In the genomic region with DNA sequence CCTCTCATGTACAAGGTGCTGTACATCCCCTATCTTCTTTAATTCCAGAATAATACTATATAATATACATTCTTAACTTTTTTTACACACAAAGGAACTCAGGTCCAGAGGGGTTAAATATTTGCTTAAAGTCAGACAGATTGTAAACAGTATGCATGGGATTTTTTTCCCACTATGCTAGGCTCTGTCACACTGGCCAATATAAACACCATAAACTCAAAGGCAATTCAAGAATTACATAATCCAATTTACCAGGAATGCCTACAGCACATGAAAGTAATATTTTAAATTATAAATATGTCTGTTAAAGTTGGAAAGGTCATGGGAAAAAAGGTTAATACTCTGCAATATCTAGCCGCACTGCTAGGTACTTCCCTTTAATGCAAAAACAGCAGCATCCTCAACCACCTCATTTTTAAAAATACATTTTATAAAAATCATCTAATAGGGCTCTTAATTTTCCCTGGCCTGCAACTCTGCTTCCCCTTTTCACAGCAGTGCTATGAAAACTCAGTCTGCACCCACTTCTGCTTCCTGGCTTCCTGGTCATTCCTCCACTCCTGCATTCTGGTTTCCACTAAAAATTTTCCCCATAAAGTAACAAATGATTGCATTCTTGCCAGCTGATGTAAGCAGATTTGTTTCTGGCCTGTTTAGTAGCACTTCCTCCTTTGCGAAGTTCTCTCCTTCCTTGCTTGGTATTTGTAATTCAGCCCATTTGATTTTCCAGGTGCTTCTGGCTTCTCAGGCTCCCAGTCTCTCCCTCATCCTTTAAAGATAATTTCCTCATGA, we compare ENCODE assay signal across 11 cellular contexts.
DNase-seq lines count a peak whose midpoint lies in the region; ATAC-seq and TF ChIP-seq lines count a peak whose summit lies in the region.
"Had no signal": no experiment of that assay in that cellular context is flagged by ENCODE, and none has a peak within 500 bp of the region (broad histone marks: within the 10 kb centered on the region; RNA-seq: fewer than 3 reads in every experiment).

No MANE protein-coding gene starts in this region.

- no peaks in the 10 kb centered on the region for H3K36me3 ChIP-seq in body of pancreas (replicated peaks in 1 of 2; ENCODE audit: insufficient read depth in 1 of 2, low read depth in 2 of 2)
- H3K36me3 ChIP-seq in mammary epithelial cell (ENCODE audit: insufficient read depth, low read length), result no peaks in the 10 kb centered on the region

- no peak overlapping the region for H3K9ac ChIP-seq in mammary epithelial cell (ENCODE audit: insufficient read depth, low read length)

- no peak for TF ChIP-seq POLR2A in body of pancreas (IDR thresholded peaks at IDR 0.05)

- no peak for TF ChIP-seq CTCF in AG09309 (IDR thresholded peaks at IDR 0.05; ENCODE audit: control insufficient read depth, insufficient read depth, low read depth, low read length, missing control alignments)
- no peak for TF ChIP-seq CTCF in body of pancreas (IDR thresholded peaks at IDR 0.05)
- no peak for TF ChIP-seq CTCF in mammary epithelial cell (conservative IDR thresholded peaks at IDR 0.05 in 1 of 2, IDR thresholded peaks at IDR 0.05 in 1 of 2; ENCODE audit: extremely low read depth in 1 of 2, insufficient read depth in 1 of 2, low read depth in 1 of 2, low read length in 2 of 2)

- intact Hi-C loops in body of pancreas (cut with DNase I) (no loop called here), mammary epithelial cell (cut with micrococcal nuclease) (loop anchor here (5.0 kb wide), 1 partner anchor 127 kb away; the partner anchor contains the start of gene ITPR2)

- no peaks in the 10 kb centered on the region for H4K20me1 ChIP-seq in mammary epithelial cell (ENCODE audit: insufficient read depth, low read length)

- 0 to 4% methylated on average over 2 of the region's 2 CpGs for WGBS in body of pancreas, 2 donors
- 77% methylated on average over 2 of the region's 2 CpGs for WGBS in mammary epithelial cell (ENCODE audit: low coverage, missing lambda C conversion rate)

- no peak overlapping the region for H3K4me2 ChIP-seq in mammary epithelial cell (ENCODE audit: insufficient read depth, low read depth, low read length)

- dilution Hi-C loops in mammary epithelial cell (cut with HindIII; ENCODE audit: low sequenced_read_pairs), result no loop called here

- ATAC-seq in body of pancreas, result peak; percentile 76
- no peak for ATAC-seq in GM21526 (IDR thresholded peaks at IDR 0.05; ENCODE audit: low FRiP score, unreplicated experiment)
- ATAC-seq in HG03457 (IDR thresholded peaks at IDR 0.05; ENCODE audit: unreplicated experiment), result no peak

- H3K27ac ChIP-seq in body of pancreas (peak overlapping the region in 3 of 4 donors; percentile 60 to 73 (median 72)), mammary epithelial cell (ENCODE audit: insufficient read depth, low read depth, low read length) (no peak overlapping the region)

- H3K4me3 ChIP-seq in AG09309 (ENCODE audit: control insufficient read depth, low read depth, low read length), result no peak overlapping the region
- H3K4me3 ChIP-seq in body of pancreas, result no peak overlapping the region
- no peak overlapping the region for H3K4me3 ChIP-seq in mammary epithelial cell (replicated peaks in 1 of 3; ENCODE audit: insufficient read depth in 1 of 3, low read depth in 2 of 3, low read length in 3 of 3)

- no peak overlapping the region for H2AFZ ChIP-seq in mammary epithelial cell (ENCODE audit: low read depth, low read length)

- H3K27me3 ChIP-seq in body of pancreas (no peaks in the 10 kb centered on the region), mammary epithelial cell (ENCODE audit: insufficient read depth, low read length) (no peaks in the 10 kb centered on the region)

- BruUV-seq in mammary epithelial cell (replicated peaks; lab: Mats Ljungman, UMichigan), result no TSS peak

- H3K4me1 ChIP-seq in body of pancreas (peaks cover 22% of the 10 kb centered on the region), mammary epithelial cell (ENCODE audit: insufficient read depth, low read length) (no peaks in the 10 kb centered on the region)

- in situ Hi-C loops in mammary epithelial cell (cut with MboI; ENCODE audit: low sequenced_read_pairs in 2 of 2), result no loop called here

- no peaks in the 10 kb centered on the region for H3K79me2 ChIP-seq in mammary epithelial cell (ENCODE audit: insufficient read depth, low read length)

- CTCF ChIA-PET in mammary epithelial cell (lab: Charles Lee; ENCODE audit: low non-redundant PET), result no interaction called here

- H3K9me3 ChIP-seq in body of pancreas, result no peaks in the 10 kb centered on the region
- no peaks in the 10 kb centered on the region for H3K9me3 ChIP-seq in mammary epithelial cell (replicated peaks; ENCODE audit: insufficient read depth, low read length)

- DNase-seq in AG09309 (ENCODE audit: low read depth) (peak; percentile 35), Kasumi-1 (lab: John Stamatoyannopoulos, UW) (peak; percentile 62 to 73), body of pancreas (peak in 1 of 4 donors; percentile 40), medulla oblongata (ENCODE audit: extremely low spot score) (peak; percentile 74), mammary epithelial cell (no peak)
- DNase-seq in central memory CD4-positive, alpha-beta T cell, result no peak
- DNase-seq: CD4-positive, CD25-positive, alpha-beta regulatory T cell; H7; stimulated activated naive CD4-positive, alpha-beta T cell had no signal

Comparison
In these comparisons a context has a peak if more than half of its experiments do, and no peak if none do; other contexts are left out.
1. DNase-seq: peak in AG09309 (single experiment), Kasumi-1 (2 of 2) and medulla oblongata (single experiment); none in central memory CD4-positive, alpha-beta T cell (single experiment) and mammary epithelial cell (single experiment).